In the genomic region with DNA sequence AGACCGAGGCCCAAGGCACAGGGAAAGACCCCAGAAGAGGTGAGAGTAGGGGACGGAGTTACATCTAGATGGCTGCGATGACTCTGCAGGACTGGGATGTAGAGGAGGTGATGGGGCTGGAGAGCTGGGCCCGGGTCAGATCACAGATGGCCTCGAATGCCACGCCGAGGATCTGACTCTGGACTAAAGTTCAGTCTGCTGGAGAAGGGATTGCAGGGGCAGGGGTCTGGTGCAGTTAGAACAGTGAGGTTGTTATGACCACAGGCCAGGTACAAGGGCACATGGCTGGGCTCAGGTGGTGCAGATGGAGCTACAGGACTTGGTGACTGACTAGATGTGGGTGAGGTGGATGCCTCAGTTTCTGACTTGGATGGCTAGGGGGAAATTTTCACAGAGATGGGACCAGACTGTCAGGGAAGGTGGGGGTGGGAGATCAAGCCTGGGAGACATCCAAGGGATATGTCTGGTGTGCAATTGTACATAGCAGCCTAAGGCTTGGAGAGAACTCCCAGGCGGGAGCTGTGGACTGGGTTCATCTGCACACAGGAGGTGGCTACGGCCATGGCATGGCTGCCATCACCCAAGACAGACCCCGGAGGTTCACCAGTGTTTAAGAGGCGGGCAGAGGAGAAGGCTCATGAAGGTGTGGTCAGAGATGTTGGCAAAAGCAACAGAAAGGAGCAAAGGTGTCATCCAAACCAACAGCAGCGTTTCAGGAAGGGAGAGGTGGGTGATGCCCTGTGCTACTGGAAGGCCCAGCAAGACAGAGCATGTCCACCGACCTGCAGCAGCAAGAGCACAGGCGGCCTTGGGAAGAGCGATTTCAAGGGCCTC, we compare ENCODE assay signal across 29 cellular contexts.
DNase-seq lines count a peak whose midpoint lies in the region; ATAC-seq, FAIRE-seq and TF ChIP-seq lines count a peak whose summit lies in the region.
"Had no signal": no experiment of that assay in that cellular context is flagged by ENCODE, and none has a peak within 500 bp of the region (broad histone marks: within the 10 kb centered on the region; RNA-seq: fewer than 3 reads in every experiment).

No MANE protein-coding gene starts in this region.

- no peak for TF ChIP-seq POLR2A in sigmoid colon (IDR thresholded peaks at IDR 0.05)

- H3K36me3 ChIP-seq in bronchial epithelial cell (ENCODE audit: control insufficient read depth, insufficient read depth, low read length) (no peaks in the 10 kb centered on the region), left lung (no peaks in the 10 kb centered on the region), sigmoid colon (no peaks in the 10 kb centered on the region)
- H3K36me3 ChIP-seq: Peyer's patch had no signal

- 88 to 90% methylated on average over 15 of the region's 15 CpGs for WGBS in sigmoid colon, 2 donors

- FAIRE-seq in bronchial epithelial cell (lab: Jason Lieb, UNC), result no peak
- FAIRE-seq: A549, GM12878, GM19239 had no signal

- no peaks in the 10 kb centered on the region for H3K9me3 ChIP-seq in left lung
- no peaks in the 10 kb centered on the region for H3K9me3 ChIP-seq in sigmoid colon
- H3K9me3 ChIP-seq: A549, Caco-2, Peyer's patch, SK-N-SH had no signal

- H3K4me3 ChIP-seq in bronchial epithelial cell (ENCODE audit: low read depth, low read length) (no peak overlapping the region), left lung (no peak overlapping the region), sigmoid colon (no peak overlapping the region)
- H3K4me3 ChIP-seq: A549, GM12878, Peyer's patch had no signal

- DNase-seq in CD14-positive monocyte (ENCODE audit: low spot score), result peak; percentile 21
- peak; percentile 49 for DNase-seq in bronchial epithelial cell (ENCODE audit: low read depth)
- peak; percentile 20 to 45 for DNase-seq in left lung
- peak; percentile 47 for DNase-seq in sigmoid colon
- DNase-seq in activated CD8-positive, alpha-beta memory T cell treated with anti-CD3 and anti-CD28 coated beads, Interleukin-2, amount 50 U/mL, for 48 hours, result no peak
- no peak for DNase-seq in DMS 273 (lab: John Stamatoyannopoulos, UW; ENCODE audit: unreplicated experiment)
- DNase-seq in RKO (ENCODE audit: low spot score), result no peak
- DNase-seq: C1 segment of cervical spinal cord; Caco-2; CD8-positive, alpha-beta T cell; DMS 273 treated with DMSO at 0.1 percent for 48 hours; DMS79; EL; GDM1; Karpas-422; NCI-H1092 treated with DMSO at 0.1 percent for 48 hours; NCI-H1436; NCI-H187; NCI-H2081 treated with DMSO at 0.1 percent for 48 hours; NCI-H2171; NCI-H226; NCI-H510A; NCI-H69; SK-N-SH had no signal

- H3K36me3 Mint-ChIP-seq in CD14-positive monocyte, result no peaks in the 10 kb centered on the region
- H3K36me3 Mint-ChIP-seq: CD8-positive, alpha-beta T cell had no signal

- H3K27me3 ChIP-seq in bronchial epithelial cell (ENCODE audit: control insufficient read depth, insufficient read depth, low read length) (peaks cover 8% of the 10 kb centered on the region), left lung (peaks cover 0 to 55% of the 10 kb centered on the region in 2 donors), sigmoid colon (peaks cover 0 to 12% (median 0%) of the 10 kb centered on the region in 3 donors)
- H3K27me3 ChIP-seq: Peyer's patch had no signal

- no peak overlapping the region for H3K27ac ChIP-seq in left lung
- H3K27ac ChIP-seq in sigmoid colon, result no peak overlapping the region
- H3K27ac ChIP-seq: A549, HL-60, Peyer's patch had no signal

- no peak overlapping the region for H3K4me3 Mint-ChIP-seq in CD14-positive monocyte
- H3K4me3 Mint-ChIP-seq: CD8-positive, alpha-beta T cell had no signal

- peak overlapping the region in 1 of 7 donors; percentile 63 for H3K27ac Mint-ChIP-seq in CD14-positive monocyte
- H3K27ac Mint-ChIP-seq: CD8-positive, alpha-beta T cell had no signal

- TF ChIP-seq EP300 in sigmoid colon (IDR thresholded peaks at IDR 0.05), result no peak

- intact Hi-C loops in CD14-positive monocyte (cut with micrococcal nuclease) (no loop called here), left lung (cut with DNase I) (no loop called here), sigmoid colon (cut with DNase I) (no loop called here)

- H3K4me1 Mint-ChIP-seq in CD14-positive monocyte, result no peaks in the 10 kb centered on the region

- no peak for ATAC-seq in left lung
- ATAC-seq: A549; CD8-positive, alpha-beta T cell; GM12878 had no signal

- TF ChIP-seq CTCF in CD14-positive monocyte (IDR thresholded peaks at IDR 0.05), result no peak
- no peak for TF ChIP-seq CTCF in bronchial epithelial cell (IDR thresholded peaks at IDR 0.05; ENCODE audit: insufficient read depth, low read length, severe bottlenecking)
- TF ChIP-seq CTCF in left lung (IDR thresholded peaks at IDR 0.05), result no peak
- no peak for TF ChIP-seq CTCF in sigmoid colon (IDR thresholded peaks at IDR 0.05)

- H3K9me3 Mint-ChIP-seq in CD14-positive monocyte, result no peaks in the 10 kb centered on the region
- H3K9me3 Mint-ChIP-seq: CD8-positive, alpha-beta T cell had no signal

- no peaks in the 10 kb centered on the region for H3K4me1 ChIP-seq in left lung
- no peaks in the 10 kb centered on the region for H3K4me1 ChIP-seq in sigmoid colon
- H3K4me1 ChIP-seq: Peyer's patch had no signal

- peaks cover 15 to 33% (median 16%) of the 10 kb centered on the region in 3 donors for H3K27me3 Mint-ChIP-seq in CD14-positive monocyte (ENCODE audit: low read depth in 3 of 3)

Comparison
In these comparisons a context has a peak if more than half of its experiments do, and no peak if none do; other contexts are left out.
1. DNase-seq: peak in CD14-positive monocyte (single experiment), bronchial epithelial cell (single experiment), left lung (2 of 2) and sigmoid colon (single experiment); none in activated CD8-positive, alpha-beta memory T cell treated with anti-CD3 and anti-CD28 coated beads, Interleukin-2, amount 50 U/mL, for 48 hours (single experiment), DMS 273 (single experiment) and RKO (single experiment).